ENCODE assay signal across 4 cellular contexts in the genomic region with DNA sequence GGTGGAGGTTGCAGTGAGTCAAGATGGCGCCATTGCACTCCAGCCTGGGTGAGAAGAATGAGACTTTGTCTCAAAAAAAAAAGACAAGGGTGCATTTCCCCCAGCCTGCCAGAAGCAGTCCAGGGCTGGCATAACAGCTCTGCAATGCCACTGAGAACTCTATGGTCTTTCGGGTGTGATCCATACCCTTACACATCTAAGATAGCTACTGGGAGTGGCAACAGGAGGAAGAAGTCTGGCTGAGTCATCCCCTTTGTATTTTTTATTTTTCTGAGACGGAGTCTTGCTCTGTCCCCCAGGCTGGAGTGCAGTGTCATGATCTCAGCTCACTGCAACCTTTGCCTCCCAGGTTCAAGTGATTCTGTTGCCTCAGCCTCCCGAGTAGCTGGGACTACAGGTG. TPM values are rescaled to one million over a fixed set of nuclear protein-coding genes. Genes with fewer than 3 reads are reported as not detected.
"Had no signal": no experiment of that assay in that cellular context is flagged by ENCODE, and none has a peak within 500 bp of the region (broad histone marks: within the 10 kb centered on the region; RNA-seq: fewer than 3 reads in every experiment).

No MANE protein-coding gene starts in this region.

RNA-seq across cellular contexts. Expression of gene KBTBD12, which starts 40.9 kb away (rescaled TPM):
- total RNA-seq: activated CD8-positive, alpha-beta T cell treated with anti-CD3 and anti-CD28 coated beads, Interleukin-2, amount 10 ng/mL, durations not matched to agents 7 days and 5 days; activated naive CD8-positive, alpha-beta T cell treated with anti-CD3 and anti-CD28 coated beads, Interleukin-2, amount 10 ng/mL, durations not matched to agents 7 days and 5 days; OCI-LY7; T-cell had no signal
